ENCODE assay signal across 24 cellular contexts in the genomic region with DNA sequence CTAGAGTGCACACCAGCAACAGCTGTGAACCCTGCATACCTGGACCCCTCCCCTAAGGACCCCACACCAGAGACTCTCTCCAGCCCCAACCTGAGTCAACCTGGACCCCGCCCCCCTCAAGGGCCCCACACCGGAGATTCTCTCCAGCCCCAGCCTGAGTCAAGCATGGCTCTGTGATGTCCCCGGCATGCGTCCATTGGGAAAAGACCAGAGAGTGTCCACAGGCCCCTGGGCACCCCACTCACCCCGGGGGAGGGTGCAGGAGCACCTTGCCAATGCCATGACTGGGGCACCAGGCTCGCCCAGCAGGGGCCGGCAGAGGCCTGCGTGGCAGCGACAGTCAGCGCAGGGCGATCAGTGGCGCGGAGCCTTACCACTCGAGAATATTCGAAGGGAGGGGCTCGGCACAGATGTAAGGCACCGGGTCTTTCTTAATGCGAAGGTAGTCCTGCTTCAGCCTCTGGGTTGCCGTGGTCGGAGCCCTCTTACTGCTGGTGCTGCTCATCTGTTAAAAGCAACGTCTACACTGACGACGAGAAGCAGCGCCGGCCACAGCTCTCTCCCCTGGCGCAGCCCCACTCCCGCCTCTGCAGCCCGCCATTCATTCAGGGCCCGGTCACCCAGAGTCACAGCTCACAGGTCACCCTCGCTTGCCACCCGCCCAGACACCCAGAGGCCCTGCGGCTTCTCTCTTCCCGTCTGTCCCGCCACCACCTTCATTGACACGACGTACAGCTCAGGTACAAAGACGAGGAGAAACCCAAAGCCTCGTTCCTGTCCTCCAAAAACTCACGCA. TPM values are rescaled to one million over a fixed set of nuclear protein-coding genes. Genes with fewer than 3 reads are reported as not detected.
DNase-seq lines count a peak whose midpoint lies in the region; ATAC-seq and TF ChIP-seq lines count a peak whose summit lies in the region.
"Had no signal": no experiment of that assay in that cellular context is flagged by ENCODE, and none has a peak within 500 bp of the region (broad histone marks: within the 10 kb centered on the region; RNA-seq: fewer than 3 reads in every experiment).

No MANE protein-coding gene starts in this region.

- no peak overlapping the region for H3K27ac ChIP-seq in SK-N-SH (ENCODE audit: low read depth in 2 of 2, low read length in 1 of 2)
- no peak overlapping the region for H3K27ac ChIP-seq in neuronal stem cell (replicated peaks; ENCODE audit: low read length)
- H3K27ac ChIP-seq: 22Rv1, HL-60, KMS-11, SJCRH30 had no signal

- H3K4me3 ChIP-seq in SK-N-SH (ENCODE audit: low read depth in 2 of 2, low read length in 1 of 2) (no peak overlapping the region), H7 (ENCODE audit: insufficient read depth, low read depth, low read length) (no peak overlapping the region), neuronal stem cell (ENCODE audit: low read length in 2 of 2) (no peak overlapping the region)
- H3K4me3 ChIP-seq: SJCRH30 had no signal

- H3K9me3 ChIP-seq in SK-N-SH (no peaks in the 10 kb centered on the region), neuronal stem cell (replicated peaks in 1 of 2; ENCODE audit: control insufficient read depth in 2 of 2, insufficient read depth in 1 of 2, low read depth in 1 of 2, low read length in 2 of 2) (peaks cover 0 to 2% of the 10 kb centered on the region in 2 donors)
- H3K9me3 ChIP-seq: SJCRH30 had no signal

- ATAC-seq in SK-N-SH treated with all-trans-retinoic acid at 6 μM for 48 hours: no peak
- no peak for ATAC-seq in effector memory CD8-positive, alpha-beta T cell (replicated peaks)
- ATAC-seq: Panc1 had no signal

- no peak overlapping the region for H2BK120ac ChIP-seq in neuronal stem cell (ENCODE audit: low read depth, low read length)

- TF ChIP-seq RAD21 in SK-N-SH (IDR thresholded peaks at IDR 0.05; ENCODE audit: low read length): no peak

- H3K4me1 Mint-ChIP-seq in effector memory CD8-positive, alpha-beta T cell (ENCODE audit: low read depth in 2 of 2): peaks cover 38 to 41% of the 10 kb centered on the region in 2 donors

- no peak overlapping the region for H2BK5ac ChIP-seq in neuronal stem cell (ENCODE audit: low read length)

- H3K4me2 ChIP-seq in SK-N-SH (no peak overlapping the region), neuronal stem cell (ENCODE audit: insufficient read depth, low read length, poor library complexity, severe bottlenecking) (no peak overlapping the region)
- H3K4me2 ChIP-seq: KMS-11 had no signal

- H4K91ac ChIP-seq in neuronal stem cell (ENCODE audit: low read depth, low read length, poor library complexity): no peak overlapping the region

- DNase-seq in SK-N-SH: peak; percentile 35
- peak; percentile 60 for DNase-seq in H7
- DNase-seq in effector memory CD8-positive, alpha-beta T cell: no peak
- no peak for DNase-seq in neuronal stem cell (ENCODE audit: low spot score)
- no peak for DNase-seq in NCI-H524 treated with DMSO at 0.1 percent for 48 hours (lab: John Stamatoyannopoulos, UW)
- no peak for DNase-seq in stimulated activated CD4-positive, alpha-beta T cell treated with anti-CD3 and anti-CD28 coated beads, Interleukin-4, amount 100 ng/mL, for 4 hours
- no peak for DNase-seq in NCI-H526 treated with DMSO at 0.1 percent for 48 hours (lab: John Stamatoyannopoulos, UW)
- DNase-seq: DMS79; H9; NCI-H1092 treated with DMSO at 0.1 percent for 48 hours; NCI-H1436 treated with DMSO at 0.1 percent for 48 hours; NCI-H1930; NCI-H2227 treated with DMSO at 0.1 percent for 48 hours; NCI-H510A; NCI-H774; NK-92 treated with Interleukin-12 subunit alpha and Interleukin-12 subunit beta, amount 100 ng/mL, for 24 hours; SJCRH30 had no signal

- no peak overlapping the region for H2BK15ac ChIP-seq in neuronal stem cell (ENCODE audit: low read length)

- H3K14ac ChIP-seq in neuronal stem cell (ENCODE audit: low read length): no peak overlapping the region

- POLR2A ChIA-PET in SK-N-SH (lab: Yijun Ruan, JAX): no interaction called here

- H3K9me3 Mint-ChIP-seq in effector memory CD8-positive, alpha-beta T cell: no peaks in the 10 kb centered on the region
- H3K9me3 Mint-ChIP-seq: CD14-positive monocyte, H9 had no signal

- H2AFZ ChIP-seq in SK-N-SH (ENCODE audit: low read depth): no peak overlapping the region
- H2AFZ ChIP-seq in neuronal stem cell (ENCODE audit: low read length): no peak overlapping the region

- H4K8ac ChIP-seq in neuronal stem cell (ENCODE audit: low read depth, low read length): no peak overlapping the region

- H3K4ac ChIP-seq in neuronal stem cell (ENCODE audit: low read length): no peak overlapping the region

- no peak overlapping the region for H3K9ac ChIP-seq in SK-N-SH
- no peak overlapping the region for H3K9ac ChIP-seq in neuronal stem cell (ENCODE audit: low read depth, low read length, poor library complexity)
- H3K9ac ChIP-seq: KMS-11 had no signal

- WGBS in SK-N-SH (ENCODE audit: low lambda C conversion rate): 94% methylated on average over 13 of the region's 39 CpGs
- no CpG with 5 or more reads among the region's 39 CpGs for WGBS in neuronal stem cell (ENCODE audit: extremely low coverage in 2 of 2, insufficient read length in 2 of 2, insufficient replicate concordance in 1 of 2), 2 donors

- no peak for TF ChIP-seq EP300 in SK-N-SH (IDR thresholded peaks at IDR 0.05; ENCODE audit: borderline replicate concordance in 1 of 2, low read depth in 1 of 2, low read length in 1 of 2)

- no peak overlapping the region for H3K23ac ChIP-seq in neuronal stem cell (ENCODE audit: low read depth, low read length, poor library complexity)

- H3K36me3 Mint-ChIP-seq in effector memory CD8-positive, alpha-beta T cell (ENCODE audit: insufficient read depth): peaks cover 44% of the 10 kb centered on the region

- H2BK12ac ChIP-seq in neuronal stem cell (ENCODE audit: low read length): no peak overlapping the region

- CTCF ChIA-PET in SK-N-SH (lab: Yijun Ruan, JAX): interaction anchor here (1.0 to 1.4 kb wide), 2 partner anchors 24 to 145 kb away, joined by 3 read pairs; no protein-coding TSS in a partner anchor

- peak overlapping the region; percentile 22 to 68 for H3K27ac Mint-ChIP-seq in effector memory CD8-positive, alpha-beta T cell
- H3K27ac Mint-ChIP-seq: B cell had no signal

- no peak for TF ChIP-seq CTCF in SK-N-SH (IDR thresholded peaks at IDR 0.05)

- H3K4me1 ChIP-seq in SK-N-SH (ENCODE audit: control insufficient read depth in 1 of 2, insufficient read depth in 2 of 2, low read depth in 1 of 2, low read length in 1 of 2): peaks cover 4 to 19% of the 10 kb centered on the region in 2 experiments; a peak in 2 of 4 replicates
- peaks cover 7 to 8% of the 10 kb centered on the region in 2 donors for H3K4me1 ChIP-seq in neuronal stem cell (ENCODE audit: control insufficient read depth in 2 of 2, insufficient read depth in 1 of 2, low read depth in 1 of 2, low read length in 2 of 2)

- H3K36me3 ChIP-seq in SK-N-SH (replicated peaks in 1 of 2; ENCODE audit: control insufficient read depth in 1 of 2, insufficient read depth in 2 of 2, low read length in 1 of 2) (peaks cover 16 to 30% of the 10 kb centered on the region in 2 experiments), H7 (replicated peaks; ENCODE audit: control insufficient read depth, insufficient read depth, low read length) (peaks cover 19% of the 10 kb centered on the region), neuronal stem cell (replicated peaks in 1 of 2; ENCODE audit: control insufficient read depth in 2 of 2, insufficient read depth in 2 of 2, low read length in 2 of 2) (peaks cover 34 to 85% of the 10 kb centered on the region in 2 donors)

- H3K9me2 ChIP-seq in SK-N-SH: no peaks in the 10 kb centered on the region

- no peaks in the 10 kb centered on the region for H3K27me3 Mint-ChIP-seq in effector memory CD8-positive, alpha-beta T cell
- H3K27me3 Mint-ChIP-seq: B cell had no signal

- peaks cover 26% of the 10 kb centered on the region for H3K79me1 ChIP-seq in neuronal stem cell (ENCODE audit: low read depth, low read length)

- no peak overlapping the region for H2AK5ac ChIP-seq in neuronal stem cell (ENCODE audit: low read depth, low read length)

- peaks cover 78% of the 10 kb centered on the region for H3K79me2 ChIP-seq in SK-N-SH (ENCODE audit: insufficient read depth)

- no peak overlapping the region for H3K4me3 Mint-ChIP-seq in effector memory CD8-positive, alpha-beta T cell
- H3K4me3 Mint-ChIP-seq: B cell, CD14-positive monocyte, H9 had no signal

- H3K18ac ChIP-seq in neuronal stem cell (ENCODE audit: low read length): peak overlapping the region; percentile 28

- peaks cover 88% of the 10 kb centered on the region for H4K20me1 ChIP-seq in SK-N-SH (ENCODE audit: insufficient read depth)

- H3K27me3 ChIP-seq in SK-N-SH (ENCODE audit: insufficient read depth) (no peaks in the 10 kb centered on the region), H7 (ENCODE audit: control insufficient read depth, insufficient read depth, low read length) (no peaks in the 10 kb centered on the region), neuronal stem cell (ENCODE audit: control insufficient read depth in 3 of 3, insufficient read depth in 3 of 3, low read depth in 1 of 3, low read length in 3 of 3) (no peaks in the 10 kb centered on the region)
- H3K27me3 ChIP-seq: SJCRH30 had no signal

- H3F3A ChIP-seq in SK-N-SH (replicated peaks; ENCODE audit: insufficient read depth): peaks cover 17% of the 10 kb centered on the region

RNA-seq across cellular contexts. Expression of gene UBE2J2, which starts 6.0 kb away (rescaled TPM):
- 31.8 and 47.5 TPM in 2 replicates for polyA plus RNA-seq in SK-N-SH (2012; rRNA removed)
- 31.2 and 41.5 TPM in 2 replicates for polyA plus RNA-seq in SK-N-SH (2012; cell fraction: cytosol; rRNA removed)
- 54.6 and 67.6 TPM in 2 replicates for polyA plus RNA-seq in SK-N-SH (2012; cell fraction: nucleus; rRNA removed)
- 81.8 and 105 TPM in 2 replicates for total RNA-seq in H7 (2014; rRNA removed; shearing (Covaris generic))
- 43.4 TPM for polyA plus RNA-seq in neuronal stem cell (2013, experiment 1 of 2)
- 42.6 TPM for polyA plus RNA-seq in neuronal stem cell (2013, experiment 2 of 2)

RNA-seq across cellular contexts. Expression of gene SCNN1D, which starts 12.6 kb away (rescaled TPM):
- polyA plus RNA-seq in SK-N-SH (2012; rRNA removed): 2.6 and 2.9 TPM in 2 replicates
- polyA plus RNA-seq in SK-N-SH (2012; cell fraction: cytosol; rRNA removed): 0.24 and 0.54 TPM in 2 replicates
- 23.3 and 31.4 TPM in 2 replicates for polyA plus RNA-seq in SK-N-SH (2012; cell fraction: nucleus; rRNA removed)
- total RNA-seq in H7 (2014; rRNA removed; shearing (Covaris generic)): 4.0 and 10.2 TPM in 2 replicates
- polyA plus RNA-seq in neuronal stem cell (2013, experiment 1 of 2): 3.7 TPM
- polyA plus RNA-seq in neuronal stem cell (2013, experiment 2 of 2): 3.8 TPM
- polyA plus RNA-seq: CD14-positive monocyte had no signal

RNA-seq across cellular contexts. Expression of gene C1QTNF12, which starts 21.2 kb away (rescaled TPM):
- 0.59 TPM in 1 of 2 replicates, not detected in the other for polyA plus RNA-seq in SK-N-SH (2012; rRNA removed)
- polyA plus RNA-seq in SK-N-SH (2012; cell fraction: cytosol; rRNA removed): 0.04 and 0.13 TPM in 2 replicates
- 7.6 and 11.1 TPM in 2 replicates for polyA plus RNA-seq in SK-N-SH (2012; cell fraction: nucleus; rRNA removed)
- 3.6 and 6.3 TPM in 2 replicates for total RNA-seq in H7 (2014; rRNA removed; shearing (Covaris generic))
- 4.0 TPM for polyA plus RNA-seq in neuronal stem cell (2013, experiment 1 of 2)
- 4.6 TPM for polyA plus RNA-seq in neuronal stem cell (2013, experiment 2 of 2)
- total RNA-seq: SJCRH30 had no signal
- polyA plus RNA-seq: CD14-positive monocyte had no signal

RNA-seq across cellular contexts. Expression of gene B3GALT6, which starts 35.6 kb away (rescaled TPM):
- 32.0 and 38.8 TPM in 2 replicates for polyA plus RNA-seq in SK-N-SH (2012; rRNA removed)
- 28.3 and 34.5 TPM in 2 replicates for polyA plus RNA-seq in SK-N-SH (2012; cell fraction: cytosol; rRNA removed)
- polyA plus RNA-seq in SK-N-SH (2012; cell fraction: nucleus; rRNA removed): 18.1 and 18.7 TPM in 2 replicates
- 40.3 and 47.2 TPM in 2 replicates for total RNA-seq in H7 (2014; rRNA removed; shearing (Covaris generic))
- polyA plus RNA-seq in neuronal stem cell (2013, experiment 1 of 2): 24.2 TPM
- polyA plus RNA-seq in neuronal stem cell (2013, experiment 2 of 2): 23.9 TPM

RNA-seq across cellular contexts. Expression of gene SDF4, which starts 35.9 kb away (rescaled TPM):
- polyA plus RNA-seq in SK-N-SH (2012; rRNA removed): 182 and 265 TPM in 2 replicates
- polyA plus RNA-seq in SK-N-SH (2012; cell fraction: cytosol; rRNA removed): 160 and 235 TPM in 2 replicates
- polyA plus RNA-seq in SK-N-SH (2012; cell fraction: nucleus; rRNA removed): 199 and 219 TPM in 2 replicates
- 102 and 127 TPM in 2 replicates for total RNA-seq in H7 (2014; rRNA removed; shearing (Covaris generic))
- polyA plus RNA-seq in neuronal stem cell (2013, experiment 1 of 2): 62.8 TPM
- polyA plus RNA-seq in neuronal stem cell (2013, experiment 2 of 2): 64.4 TPM

Comparison
In these comparisons a context has a peak if more than half of its experiments do, and no peak if none do; other contexts are left out.
1. DNase-seq: peak in SK-N-SH (single experiment) and H7 (single experiment); none in effector memory CD8-positive, alpha-beta T cell (0 of 3), neuronal stem cell (single experiment), NCI-H524 treated with DMSO at 0.1 percent for 48 hours (single experiment), stimulated activated CD4-positive, alpha-beta T cell treated with anti-CD3 and anti-CD28 coated beads, Interleukin-4, amount 100 ng/mL, for 4 hours (0 of 2) and NCI-H526 treated with DMSO at 0.1 percent for 48 hours (single experiment).